Comparison of ENCODE assay signal across 1 cellular context in genomic region chr4:172688536-172688935, GRCh38.
TF ChIP-seq lines count a peak whose summit lies in the region.

No MANE protein-coding gene starts in this region.

TF ChIP-seq in SK-N-SH treated with all-trans-retinoic acid at 6 μM for 48 hours, 23 proteins besides CTCF, POLR2A, EP300 and RAD21 (continued from another document):
- TF ChIP-seq ARNTL (CRISPR knock-in tag; IDR thresholded peaks at IDR 0.05; ENCODE audit: borderline replicate concordance, low read depth) (no peak), BACH2 (CRISPR knock-in tag; IDR thresholded peaks at IDR 0.05; ENCODE audit: borderline replicate concordance) (no peak), SNAI2 (CRISPR knock-in tag; IDR thresholded peaks at IDR 0.05) (no peak), TCF4 (CRISPR knock-in tag; IDR thresholded peaks at IDR 0.05; ENCODE audit: borderline replicate concordance) (no peak), GLIS3 (CRISPR knock-in tag; IDR thresholded peaks at IDR 0.05) (no peak), ZFP3 (CRISPR knock-in tag; IDR thresholded peaks at IDR 0.05) (no peak), PPARA (CRISPR knock-in tag; IDR thresholded peaks at IDR 0.05; ENCODE audit: borderline replicate concordance) (no peak), TOX (CRISPR knock-in tag; IDR thresholded peaks at IDR 0.05; ENCODE audit: borderline replicate concordance) (no peak), ESRRG (CRISPR knock-in tag; IDR thresholded peaks at IDR 0.05) (no peak)
